29 cellular contexts compared by ENCODE assay signal in genomic region chr7:134081695-134082094, GRCh38.
"Had no signal": no experiment of that assay in that cellular context is flagged by ENCODE, and none has a peak within 500 bp of the region (broad histone marks: within the 10 kb centered on the region; RNA-seq: fewer than 3 reads in every experiment).

No MANE protein-coding gene starts in this region.

- H3K36me3 ChIP-seq: stomach, suprapubic skin, thoracic aorta, thyroid gland, tibial artery, transverse colon, upper lobe of left lung, upper lobe of right lung, uterus, vagina had no signal

- FAIRE-seq: urothelium cell line had no signal

- H3K9me3 ChIP-seq: stomach, suprapubic skin, testis, thoracic aorta, thyroid gland, tibial artery, transverse colon, upper lobe of left lung, upper lobe of right lung, uterus, vagina had no signal

- H3K27me3 Mint-ChIP-seq: stimulated activated memory B cell treated with anti-CD40 and anti-IgM and Interleukin-4, amounts not matched to agents 10 μg/mL and 1 μg/mL and 100 μg/mL, for 72 hours; stimulated activated naive B cell treated with anti-CD40 and anti-IgM and Interleukin-4, amounts not matched to agents 10 μg/mL and 1 μg/mL and 100 μg/mL, for 72 hours; stimulated activated naive CD8-positive, alpha-beta T cell treated with anti-CD3 and anti-CD28 coated beads, Interleukin-15, amount 100 ng/mL, for 72 hours; stimulated activated naive CD8-positive, alpha-beta T cell treated with anti-CD3 and anti-CD28 coated beads, Interleukin-15, Interleukin-2, amounts not matched to agents 100 ng/mL and 50 ng/mL, for 24 hours; type B pancreatic cell had no signal

- H3K4me3 Mint-ChIP-seq: stimulated activated effector memory CD8-positive, alpha-beta T cell treated with anti-CD3 and anti-CD28 coated beads, Interleukin-12 subunit alpha, Interleukin-12 subunit beta, amount 100 ng/mL, for 72 hours; stimulated activated memory B cell treated with anti-CD40 and anti-IgM and Interleukin-4, amounts not matched to agents 10 μg/mL and 1 μg/mL and 100 μg/mL, for 72 hours; stimulated activated naive B cell treated with anti-CD40 and anti-IgM and Interleukin-4, amounts not matched to agents 10 μg/mL and 1 μg/mL and 100 μg/mL, for 72 hours; stimulated activated naive CD8-positive, alpha-beta T cell treated with anti-CD3 and anti-CD28 coated beads, Interleukin-15, amount 100 ng/mL, for 72 hours; stimulated activated naive CD8-positive, alpha-beta T cell treated with anti-CD3 and anti-CD28 coated beads, Interleukin-15, Interleukin-2, amounts not matched to agents 100 ng/mL and 50 ng/mL, for 24 hours; type B pancreatic cell had no signal

- H3K27ac Mint-ChIP-seq: stimulated activated effector memory CD8-positive, alpha-beta T cell treated with anti-CD3 and anti-CD28 coated beads, Interleukin-12 subunit alpha, Interleukin-12 subunit beta, amount 100 ng/mL, for 72 hours; stimulated activated memory B cell treated with anti-CD40 and anti-IgM and Interleukin-4, amounts not matched to agents 10 μg/mL and 1 μg/mL and 100 μg/mL, for 72 hours; stimulated activated naive B cell treated with anti-CD40 and anti-IgM and Interleukin-4, amounts not matched to agents 10 μg/mL and 1 μg/mL and 100 μg/mL, for 72 hours; stimulated activated naive CD8-positive, alpha-beta T cell treated with anti-CD3 and anti-CD28 coated beads, Interleukin-15, amount 100 ng/mL, for 72 hours; stimulated activated naive CD8-positive, alpha-beta T cell treated with anti-CD3 and anti-CD28 coated beads, Interleukin-15, Interleukin-2, amounts not matched to agents 100 ng/mL and 50 ng/mL, for 24 hours; type B pancreatic cell had no signal

- H3K27me3 ChIP-seq: stomach, suprapubic skin, testis, thyroid gland, tibial artery, tibial nerve, transverse colon, upper lobe of left lung, upper lobe of right lung, uterus, vagina had no signal

- H3K27ac ChIP-seq: stomach, suprapubic skin, thoracic aorta, thyroid gland, tibial artery, tibial nerve, transverse colon, upper lobe of left lung, upper lobe of right lung, uterus, vagina had no signal

- H3K4me3 ChIP-seq: stomach, suprapubic skin, testis, thoracic aorta, thyroid gland, tibial artery, tibial nerve, transverse colon, upper lobe of left lung, upper lobe of right lung, uterus, vagina had no signal

- DNase-seq: stimulated activated CD4-positive, alpha-beta T cell treated with anti-CD3 and anti-CD28 coated beads, Interleukin-2, amount 100 ng/mL, for 48 hours; stimulated activated CD4-positive, alpha-beta T cell treated with anti-CD3 and anti-CD28 coated beads, Interleukin-4, amount 100 ng/mL, for 1 hour; stimulated activated CD4-positive, alpha-beta T cell treated with anti-CD3 and anti-CD28 coated beads, Interleukin-4, amount 100 ng/mL, for 24 hours; stimulated activated CD4-positive, alpha-beta T cell treated with anti-CD3 and anti-CD28 coated beads, Interleukin-4, amount 100 ng/mL, for 4 hours; stimulated activated CD8-positive, alpha-beta memory T cell treated with anti-CD3 and anti-CD28 coated beads, Interleukin-4, amount 100 ng/mL, for 48 hours; stimulated activated naive B cell treated with anti-CD40 and anti-IgM and Interleukin-4, amounts not matched to agents 10 μg/mL and 1 μg/mL and 100 μg/mL, for 72 hours; stimulated activated naive CD4-positive, alpha-beta T cell; stimulated activated naive CD4-positive, alpha-beta T cell treated with Interleukin-2 at 50 U/mL for 16 hours; stimulated activated naive CD8-positive, alpha-beta T cell treated with anti-CD3 and anti-CD28 coated beads, Interleukin-15, amount 100 ng/mL, for 72 hours; stimulated activated naive CD8-positive, alpha-beta T cell treated with anti-CD3 and anti-CD28 coated beads, Interleukin-15, Interleukin-2, amounts not matched to agents 100 U/mL and 50 U/mL, for 24 hours; stomach; substantia nigra; testis; thyroid gland; tibial artery; transverse colon; trophoblast cell; upper lobe of left lung; upper lobe of right lung; uterus had no signal

- H3K4me1 ChIP-seq: stomach, suprapubic skin, thyroid gland, tibial artery, tibial nerve, transverse colon, upper lobe of left lung, upper lobe of right lung, uterus, vagina had no signal

- ATAC-seq: stimulated activated effector memory CD8-positive, alpha-beta T cell treated with anti-CD3 and anti-CD28 coated beads, Interleukin-12 subunit alpha, Interleukin-12 subunit beta, amount 100 ng/mL, for 72 hours; stimulated activated memory B cell treated with anti-CD40 and anti-IgM and Interleukin-4, amounts not matched to agents 10 μg/mL and 1 μg/mL and 100 μg/mL, for 72 hours; stimulated activated naive B cell treated with anti-CD40 and anti-IgM and Interleukin-4, amounts not matched to agents 10 μg/mL and 1 μg/mL and 100 μg/mL, for 72 hours; stimulated activated naive CD8-positive, alpha-beta T cell treated with anti-CD3 and anti-CD28 coated beads, Interleukin-15, amount 100 ng/mL, for 72 hours; stimulated activated naive CD8-positive, alpha-beta T cell treated with anti-CD3 and anti-CD28 coated beads, Interleukin-15, Interleukin-2, amounts not matched to agents 100 U/mL and 50 U/mL, for 24 hours; upper lobe of right lung had no signal

- H3K36me3 Mint-ChIP-seq: stimulated activated effector memory CD8-positive, alpha-beta T cell treated with anti-CD3 and anti-CD28 coated beads, Interleukin-12 subunit alpha, Interleukin-12 subunit beta, amount 100 ng/mL, for 72 hours had no signal

- H3K9me3 Mint-ChIP-seq: stimulated activated effector memory CD8-positive, alpha-beta T cell treated with anti-CD3 and anti-CD28 coated beads, Interleukin-12 subunit alpha, Interleukin-12 subunit beta, amount 100 ng/mL, for 72 hours had no signal

- H3K4me1 Mint-ChIP-seq: stimulated activated effector memory CD8-positive, alpha-beta T cell treated with anti-CD3 and anti-CD28 coated beads, Interleukin-12 subunit alpha, Interleukin-12 subunit beta, amount 100 ng/mL, for 72 hours; stimulated activated naive CD8-positive, alpha-beta T cell treated with anti-CD3 and anti-CD28 coated beads, Interleukin-15, amount 100 ng/mL, for 72 hours had no signal
